In genomic region chr7:47435889-47436312, GRCh38 we compare ENCODE assay signal across 8 cellular contexts.
DNase-seq lines count a peak whose midpoint lies in the region; ATAC-seq and TF ChIP-seq lines count a peak whose summit lies in the region.

No MANE protein-coding gene starts in this region.

- TF ChIP-seq CTCF in dorsolateral prefrontal cortex (IDR thresholded peaks at IDR 0.05 in 54 of 56, conservative IDR thresholded peaks at IDR 0.05 in 2 of 56; ENCODE audit: low read depth in 1 of 56, partially characterized antibody in 56 of 56): peak in 55 of 56 donors; percentile 40 to 79 (median 64)
- TF ChIP-seq CTCF in CD8-positive, alpha-beta T cell (IDR thresholded peaks at IDR 0.05): no peak

- no peak overlapping the region for H3K4me3 Mint-ChIP-seq in CD8-positive, alpha-beta T cell

- no peak overlapping the region for H3K4me3 ChIP-seq in dorsolateral prefrontal cortex
- no peak overlapping the region for H3K4me3 ChIP-seq in CD8-positive, alpha-beta T cell (ENCODE audit: low read depth, low read length)

- no peak overlapping the region for H3K27ac ChIP-seq in dorsolateral prefrontal cortex
- no peak overlapping the region for H3K27ac ChIP-seq in CD8-positive, alpha-beta T cell (ENCODE audit: low read depth, low read length)

- CTCF ChIA-PET in CD8-positive, alpha-beta T cell (lab: Charles Lee): no interaction called here

- DNase-seq in SIG-M5 treated with dmso at 0.1 percent for 504 hours (lab: John Stamatoyannopoulos, UW; ENCODE audit: unreplicated experiment): peak; percentile 63
- no peak for DNase-seq in SIG-M5 (lab: John Stamatoyannopoulos, UW)
- DNase-seq in NCI-H748 treated with DMSO at 0.1 percent for 48 hours (lab: John Stamatoyannopoulos, UW): peak; percentile 6
- peak in 8 of 10 donors; percentile 42 to 82 (median 69) for DNase-seq in dorsolateral prefrontal cortex
- peak; percentile 74 to 85 for DNase-seq in lung microvascular endothelial cell (ENCODE audit: low read depth in 2 of 2)
- DNase-seq in NOMO-1 treated with dmso at 0.1 percent for 144 hours (lab: John Stamatoyannopoulos, UW; ENCODE audit: unreplicated experiment): no peak
- DNase-seq in CD8-positive, alpha-beta T cell: no peak

- no peaks in the 10 kb centered on the region for H3K9me3 Mint-ChIP-seq in CD8-positive, alpha-beta T cell

- no peaks in the 10 kb centered on the region for H3K36me3 Mint-ChIP-seq in CD8-positive, alpha-beta T cell

- intact Hi-C loops in dorsolateral prefrontal cortex (cut with DNase I): loop anchor here (5.0 to 10.0 kb wide), 2 partner anchors 169 to 171 kb away; no protein-coding TSS in a partner anchor
- intact Hi-C loops in CD8-positive, alpha-beta T cell (cut with DNase I, micrococcal nuclease): no loop called here

- H3K27me3 ChIP-seq in dorsolateral prefrontal cortex: peaks cover 0 to 4% (median 0%) of the 10 kb centered on the region in 45 donors
- no peaks in the 10 kb centered on the region for H3K27me3 ChIP-seq in CD8-positive, alpha-beta T cell (ENCODE audit: insufficient read depth, low read length)

- no peaks in the 10 kb centered on the region for H3K9me3 ChIP-seq in CD8-positive, alpha-beta T cell (ENCODE audit: low read length)

- H3K4me1 Mint-ChIP-seq in CD8-positive, alpha-beta T cell (ENCODE audit: low read depth): no peaks in the 10 kb centered on the region

- H3K27ac Mint-ChIP-seq in CD8-positive, alpha-beta T cell: no peak overlapping the region

- no peaks in the 10 kb centered on the region for H3K4me1 ChIP-seq in CD8-positive, alpha-beta T cell (ENCODE audit: insufficient read depth, low read length)

- POLR2A ChIA-PET in CD8-positive, alpha-beta T cell (lab: Charles Lee): no interaction called here

- no peak for ATAC-seq in CD8-positive, alpha-beta T cell
- no peak for ATAC-seq in GM18498 (IDR thresholded peaks at IDR 0.05; ENCODE audit: unreplicated experiment)

- H3K27me3 Mint-ChIP-seq in CD8-positive, alpha-beta T cell (ENCODE audit: low read depth): no peaks in the 10 kb centered on the region

- H3K36me3 ChIP-seq in CD8-positive, alpha-beta T cell (ENCODE audit: insufficient read depth, low read length): no peaks in the 10 kb centered on the region

Comparison
In these comparisons a context has a peak if more than half of its experiments do, and no peak if none do; other contexts are left out.
1. DNase-seq: peak in SIG-M5 treated with dmso at 0.1 percent for 504 hours (single experiment), NCI-H748 treated with DMSO at 0.1 percent for 48 hours (single experiment), dorsolateral prefrontal cortex (8 of 10) and lung microvascular endothelial cell (2 of 2); none in SIG-M5 (single experiment), NOMO-1 treated with dmso at 0.1 percent for 144 hours (single experiment) and CD8-positive, alpha-beta T cell (0 of 7).
2. intact Hi-C loops: an anchor here in dorsolateral prefrontal cortex (5.0 to 10.0 kb wide); none called in CD8-positive, alpha-beta T cell.